ENCODE assay signal across 11 cellular contexts in the genomic region with DNA sequence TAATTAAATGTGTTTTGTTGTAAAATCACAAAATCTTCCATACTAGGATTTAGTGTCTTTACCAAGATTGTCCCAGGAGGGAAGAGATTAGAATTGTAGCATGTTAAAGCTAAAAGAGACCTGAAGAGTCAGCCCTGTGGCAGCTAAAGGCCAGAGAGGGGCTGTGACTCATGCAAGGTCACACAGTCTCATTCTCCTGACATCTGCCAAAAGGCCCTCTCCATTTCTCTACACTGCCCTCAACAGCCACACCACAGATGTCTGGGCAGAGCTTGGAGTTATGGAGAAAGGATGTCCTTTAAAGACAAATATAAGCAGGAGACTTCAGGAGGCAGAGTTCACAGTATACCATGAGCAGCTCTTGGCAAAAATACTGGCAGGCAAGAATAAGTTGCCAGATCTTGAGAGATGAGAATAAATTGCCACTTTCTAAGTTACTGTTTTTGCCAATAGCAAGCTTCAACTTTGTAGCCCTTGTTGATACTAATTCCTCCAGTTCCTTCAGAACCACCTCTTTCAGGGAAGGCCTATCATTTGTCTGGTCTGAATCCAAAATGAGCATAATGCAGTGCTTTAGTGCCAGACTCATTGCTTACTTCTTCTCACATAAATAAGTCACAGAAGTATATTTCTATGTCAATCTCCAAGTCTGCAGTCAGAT. TPM values are rescaled to one million over a fixed set of nuclear protein-coding genes. Genes with fewer than 3 reads are reported as not detected.
DNase-seq lines count a peak whose midpoint lies in the region; ATAC-seq, FAIRE-seq and TF ChIP-seq lines count a peak whose summit lies in the region.
"Had no signal": no experiment of that assay in that cellular context is flagged by ENCODE, and none has a peak within 500 bp of the region (broad histone marks: within the 10 kb centered on the region; RNA-seq: fewer than 3 reads in every experiment).

No MANE protein-coding gene starts in this region.

- DNase-seq in H54 (ENCODE audit: insufficient read length, low spot score) (peak; percentile 26), SW 1271 (lab: John Stamatoyannopoulos, UW) (peak; percentile 27 to 32), foreskin keratinocyte (peak in 1 of 2 donors; percentile 20), smooth muscle cell (lab: John Stamatoyannopoulos, UW; ENCODE audit: unreplicated experiment) (no peak), mesendoderm (no peak), NOMO-1 treated with dmso at 0.1 percent for 144 hours (lab: John Stamatoyannopoulos, UW; ENCODE audit: unreplicated experiment) (no peak), NCI-H524 (lab: John Stamatoyannopoulos, UW) (no peak)
- DNase-seq: activated CD4-positive, alpha-beta T cell treated with anti-CD3 and anti-CD28 coated beads, Interleukin-2, amount 50 U/mL, for 1 hour; DMS79 treated with DMSO at 0.1 percent for 48 hours; NCI-H2081; SJCRH30 had no signal

- no peak overlapping the region for H3K4ac ChIP-seq in mesendoderm (ENCODE audit: low read depth, low read length)

- no peak overlapping the region for H2BK5ac ChIP-seq in mesendoderm (ENCODE audit: low read length)

- H3F3A ChIP-seq in smooth muscle cell (ENCODE audit: low read depth): no peaks in the 10 kb centered on the region

- H3K9ac ChIP-seq in smooth muscle cell (ENCODE audit: low read depth): no peak overlapping the region
- H3K9ac ChIP-seq in mesendoderm (ENCODE audit: low read length): no peak overlapping the region

- H2BK15ac ChIP-seq in mesendoderm (replicated peaks; ENCODE audit: low read depth): no peak overlapping the region

- no peak overlapping the region for H2AFZ ChIP-seq in smooth muscle cell (ENCODE audit: low read depth)

- no peaks in the 10 kb centered on the region for H3K4me1 ChIP-seq in foreskin keratinocyte
- no peaks in the 10 kb centered on the region for H3K4me1 ChIP-seq in smooth muscle cell (ENCODE audit: low read depth)
- no peaks in the 10 kb centered on the region for H3K4me1 ChIP-seq in mesendoderm (ENCODE audit: control insufficient read depth, low read depth, low read length)

- H4K8ac ChIP-seq in mesendoderm (ENCODE audit: low read depth, low read length): no peak overlapping the region

- H3K23ac ChIP-seq in mesendoderm (ENCODE audit: low read length): no peak overlapping the region

- ATAC-seq in foreskin keratinocyte: peak; percentile 60

- H3K27me3 ChIP-seq in foreskin keratinocyte (no peaks in the 10 kb centered on the region), smooth muscle cell (ENCODE audit: low read depth) (no peaks in the 10 kb centered on the region), mesendoderm (ENCODE audit: insufficient read depth, low read length, poor library complexity) (no peaks in the 10 kb centered on the region)
- H3K27me3 ChIP-seq: SJCRH30 had no signal

- TF ChIP-seq POLR2A in H54 (IDR thresholded peaks at IDR 0.05; ENCODE audit: low read depth, low read length): no peak

- H3K79me2 ChIP-seq in smooth muscle cell (ENCODE audit: low read depth) (no peaks in the 10 kb centered on the region), mesendoderm (ENCODE audit: control insufficient read depth, insufficient read depth, low read length) (no peaks in the 10 kb centered on the region)

- no peak overlapping the region for H2AK5ac ChIP-seq in mesendoderm (ENCODE audit: low read length)

- H3K27ac ChIP-seq in foreskin keratinocyte: no peak overlapping the region
- peak overlapping the region; percentile 40 for H3K27ac ChIP-seq in smooth muscle cell (ENCODE audit: low read depth)
- H3K27ac ChIP-seq in mesendoderm (ENCODE audit: low read depth, low read length): no peak overlapping the region
- H3K27ac ChIP-seq: SJCRH30 had no signal

- H3K4me3 ChIP-seq in smooth muscle cell (no peak overlapping the region), mesendoderm (ENCODE audit: low read length) (no peak overlapping the region)
- H3K4me3 ChIP-seq: SJCRH30 had no signal

- H4K5ac ChIP-seq in mesendoderm (ENCODE audit: low read length): no peak overlapping the region

- no peak overlapping the region for H3K4me2 ChIP-seq in smooth muscle cell
- H3K4me2 ChIP-seq in mesendoderm (ENCODE audit: low read length): no peak overlapping the region

- H3K36me3 ChIP-seq in smooth muscle cell (ENCODE audit: low read depth) (no peaks in the 10 kb centered on the region), mesendoderm (ENCODE audit: control insufficient read depth, insufficient read depth, low read length) (no peaks in the 10 kb centered on the region)

- H3K56ac ChIP-seq in mesendoderm (ENCODE audit: low read length): no peak overlapping the region

- TF ChIP-seq CTCF in foreskin keratinocyte (conservative IDR thresholded peaks at IDR 0.05) (no peak), smooth muscle cell (IDR thresholded peaks at IDR 0.05; ENCODE audit: borderline replicate concordance, insufficient read depth, poor library complexity, severe bottlenecking) (no peak)

- no peaks in the 10 kb centered on the region for H3K79me1 ChIP-seq in mesendoderm (ENCODE audit: low read length)

- no peak overlapping the region for H2BK120ac ChIP-seq in mesendoderm (ENCODE audit: low read depth, low read length)

- no peak overlapping the region for H3K18ac ChIP-seq in mesendoderm (ENCODE audit: low read length)

- H4K20me1 ChIP-seq in smooth muscle cell (ENCODE audit: low read depth): no peaks in the 10 kb centered on the region

- peak; percentile 98 for FAIRE-seq in H54 (lab: Jason Lieb, UNC)

- H3K9me3 ChIP-seq in smooth muscle cell (replicated peaks; ENCODE audit: low read depth): no peaks in the 10 kb centered on the region
- H3K9me3 ChIP-seq: SJCRH30 had no signal

RNA-seq across cellular contexts. Expression of a gene that starts 41.7 kb away (rescaled TPM):
- total RNA-seq in foreskin keratinocyte (23.0 and 23.3 TPM in 2 replicates), smooth muscle cell (29.5 and 29.6 TPM in 2 replicates)
- polyA plus RNA-seq in foreskin keratinocyte (24.7 and 26.2 TPM in 2 replicates), smooth muscle cell (50.5 and 60.3 TPM in 2 replicates)
- polyA plus RNA-seq in mesendoderm (2013, experiment 1 of 2): 75.2 TPM
- polyA plus RNA-seq in mesendoderm (2013, experiment 2 of 2): 74.1 TPM

Comparison
In these comparisons a context has a peak if more than half of its experiments do, and no peak if none do; other contexts are left out.
1. DNase-seq: peak in H54 (single experiment) and SW 1271 (2 of 2); none in smooth muscle cell (single experiment), mesendoderm (single experiment), NOMO-1 treated with dmso at 0.1 percent for 144 hours (single experiment) and NCI-H524 (0 of 2).